Comparison of ENCODE assay signal across 14 cellular contexts in genomic region chr2:240131941-240132650, GRCh38. TPM values are rescaled to one million over a fixed set of nuclear protein-coding genes. Genes with fewer than 3 reads are reported as not detected.
A peak's percentile ranks its signal among the peaks of the same experiment; 100 is the strongest.
DNase-seq lines count a peak whose midpoint lies in the region; TF ChIP-seq lines count a peak whose summit lies in the region.
"Had no signal": no experiment of that assay in that cellular context is flagged by ENCODE, and none has a peak within 500 bp of the region (broad histone marks: within the 10 kb centered on the region; RNA-seq: fewer than 3 reads in every experiment).

No MANE protein-coding gene starts in this region.

- H3K4me1 ChIP-seq in spleen = peaks cover 14 to 30% (median 22%) of the 10 kb centered on the region in 6 donors

- no peak for TF ChIP-seq POLR2A in spleen (IDR thresholded peaks at IDR 0.05)

- H3K27ac ChIP-seq in spleen = no peak overlapping the region
- H3K27ac ChIP-seq: adrenal gland, left lung, vagina had no signal

- intact Hi-C loops in spleen (cut with DNase I; ENCODE audit: low total_unique reads) = no loop called here

- peaks cover 0 to 72% (median 62%) of the 10 kb centered on the region in 6 donors for H3K36me3 ChIP-seq in spleen

- TF ChIP-seq CTCF in fibroblast of villous mesenchyme (IDR thresholded peaks at IDR 0.05; ENCODE audit: insufficient read depth, low read depth, low read length) (peak; percentile 19), spleen (IDR thresholded peaks at IDR 0.05 in 8 of 11, conservative IDR thresholded peaks at IDR 0.05 in 3 of 11) (no peak)

- in situ Hi-C loops in SK-MEL-5 (cut with HindIII; ENCODE audit: low pct_unique_long_range_greater_than_20kb, low sequenced_read_pairs) = no loop called here

- 86 to 96% (median 93%) methylated on average over 16 to 22 of the region's 22 CpGs for WGBS in spleen, 5 donors

- DNase-seq in activated CD8-positive, alpha-beta memory T cell treated with anti-CD3 and anti-CD28 coated beads, Interleukin-2, amount 50 U/mL, for 48 hours = peak; percentile 47
- no peak for DNase-seq in activated CD8-positive, alpha-beta memory T cell treated with anti-CD3 and anti-CD28 coated beads for 24 hours
- DNase-seq in SK-MEL-5 (ENCODE audit: low read depth, low spot score) (peak; percentile 73), fibroblast of villous mesenchyme (ENCODE audit: low read depth) (no peak), spleen (peak; percentile 66), NCI-H526 (lab: John Stamatoyannopoulos, UW) (no peak), NCI-H1092 (lab: John Stamatoyannopoulos, UW) (no peak), middle frontal gyrus (ENCODE audit: extremely low spot score, low spot score) (no peak)
- DNase-seq: effector CD8-positive, alpha-beta T cell; NCI-H510A had no signal

- no peaks in the 10 kb centered on the region for H3K9me3 ChIP-seq in spleen
- H3K9me3 ChIP-seq: adrenal gland, left lung, vagina had no signal

- H3K4me3 ChIP-seq in fibroblast of villous mesenchyme (ENCODE audit: low read depth, low read length) (no peak overlapping the region), spleen (no peak overlapping the region)
- H3K4me3 ChIP-seq: adrenal gland, left lung, vagina had no signal

- H3K27me3 ChIP-seq in spleen (replicated peaks in 1 of 7) = no peaks in the 10 kb centered on the region
- H3K27me3 ChIP-seq: adrenal gland, vagina had no signal

RNA-seq across cellular contexts. Expression of gene COPS9, which starts 4.0 kb away (rescaled TPM):
- 131 and 149 TPM in 2 replicates for total RNA-seq in SK-MEL-5 (2014; rRNA removed; shearing (Covaris generic))
- polyA plus RNA-seq in SK-MEL-5 (2015; cell fraction: cytosol; rRNA removed) = 136 and 228 TPM in 2 replicates
- polyA plus RNA-seq in SK-MEL-5 (2015; cell fraction: nucleus; rRNA removed) = 25.8 and 27.7 TPM in 2 replicates
- total RNA-seq in fibroblast of villous mesenchyme = 102 and 114 TPM in 2 replicates
- 100 to 1,000 TPM in 2 of 7 donors, 10 to 100 TPM in 5; 74.7 to 154 (median 85.7) TPM for total RNA-seq in spleen
- polyA plus RNA-seq in spleen = 100 to 1,000 TPM; 273 to 441 (median 321) TPM

RNA-seq across cellular contexts. Expression of gene OTOS, which starts 8.4 kb away (rescaled TPM):
- not detected in 2 replicates for total RNA-seq in SK-MEL-5 (2014; rRNA removed; shearing (Covaris generic))
- polyA plus RNA-seq in SK-MEL-5 (2015; cell fraction: cytosol; rRNA removed) = not detected in 2 replicates
- polyA plus RNA-seq in SK-MEL-5 (2015; cell fraction: nucleus; rRNA removed) = not detected in 2 replicates
- not detected in 2 replicates for total RNA-seq in fibroblast of villous mesenchyme
- not detected for total RNA-seq in spleen
- not detected for polyA plus RNA-seq in spleen
- total RNA-seq: adrenal gland, left lung, omental fat pad, vagina had no signal
- polyA plus RNA-seq: adrenal gland had no signal

Comparison
In these comparisons a context has a peak if more than half of its experiments do, and no peak if none do; other contexts are left out.
1. DNase-seq: peak in activated CD8-positive, alpha-beta memory T cell treated with anti-CD3 and anti-CD28 coated beads, Interleukin-2, amount 50 U/mL, for 48 hours (single experiment), SK-MEL-5 (single experiment) and spleen (single experiment); none in activated CD8-positive, alpha-beta memory T cell treated with anti-CD3 and anti-CD28 coated beads for 24 hours (single experiment), fibroblast of villous mesenchyme (single experiment), NCI-H526 (0 of 2), NCI-H1092 (single experiment) and middle frontal gyrus (single experiment).